ENCODE assay signal across 1 cellular context in the genomic region with DNA sequence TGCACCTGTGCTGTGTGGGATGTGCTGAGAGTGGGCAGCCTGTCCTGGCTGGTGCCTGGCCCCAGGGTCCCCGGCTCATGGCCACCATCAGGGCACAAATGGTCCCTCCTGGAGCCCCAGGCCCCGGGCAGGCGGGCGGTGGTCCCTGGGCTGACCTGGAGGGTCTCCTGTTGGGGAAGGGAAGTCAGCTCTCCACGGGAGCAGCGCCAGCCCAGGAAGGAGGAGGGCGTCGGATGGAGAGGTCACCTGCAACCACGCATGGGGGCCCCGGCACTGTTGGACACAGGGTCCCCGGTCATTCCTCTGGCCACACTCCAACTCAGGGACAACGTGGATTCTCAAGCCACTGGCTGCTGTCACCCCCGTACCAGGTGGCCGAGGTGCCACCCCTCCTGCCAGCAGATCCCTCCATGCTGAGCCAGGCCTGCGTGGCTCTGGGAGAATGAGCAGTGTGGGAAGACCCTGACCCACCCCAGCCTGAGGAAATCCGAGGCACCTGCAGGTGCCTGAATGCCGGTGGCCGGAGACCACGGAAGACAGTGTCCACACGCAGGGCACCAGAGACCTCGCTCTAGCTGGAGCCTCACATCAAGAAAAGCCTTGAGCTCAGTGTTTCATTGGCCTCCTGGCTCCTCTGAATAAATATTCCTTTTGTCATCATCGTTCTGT.
TF ChIP-seq lines count a peak whose summit lies in the region.

No MANE protein-coding gene starts in this region.

TF ChIP-seq in HepG2, 621 proteins besides CTCF, POLR2A, EP300 and RAD21:
- TF ChIP-seq, protein P1, sequence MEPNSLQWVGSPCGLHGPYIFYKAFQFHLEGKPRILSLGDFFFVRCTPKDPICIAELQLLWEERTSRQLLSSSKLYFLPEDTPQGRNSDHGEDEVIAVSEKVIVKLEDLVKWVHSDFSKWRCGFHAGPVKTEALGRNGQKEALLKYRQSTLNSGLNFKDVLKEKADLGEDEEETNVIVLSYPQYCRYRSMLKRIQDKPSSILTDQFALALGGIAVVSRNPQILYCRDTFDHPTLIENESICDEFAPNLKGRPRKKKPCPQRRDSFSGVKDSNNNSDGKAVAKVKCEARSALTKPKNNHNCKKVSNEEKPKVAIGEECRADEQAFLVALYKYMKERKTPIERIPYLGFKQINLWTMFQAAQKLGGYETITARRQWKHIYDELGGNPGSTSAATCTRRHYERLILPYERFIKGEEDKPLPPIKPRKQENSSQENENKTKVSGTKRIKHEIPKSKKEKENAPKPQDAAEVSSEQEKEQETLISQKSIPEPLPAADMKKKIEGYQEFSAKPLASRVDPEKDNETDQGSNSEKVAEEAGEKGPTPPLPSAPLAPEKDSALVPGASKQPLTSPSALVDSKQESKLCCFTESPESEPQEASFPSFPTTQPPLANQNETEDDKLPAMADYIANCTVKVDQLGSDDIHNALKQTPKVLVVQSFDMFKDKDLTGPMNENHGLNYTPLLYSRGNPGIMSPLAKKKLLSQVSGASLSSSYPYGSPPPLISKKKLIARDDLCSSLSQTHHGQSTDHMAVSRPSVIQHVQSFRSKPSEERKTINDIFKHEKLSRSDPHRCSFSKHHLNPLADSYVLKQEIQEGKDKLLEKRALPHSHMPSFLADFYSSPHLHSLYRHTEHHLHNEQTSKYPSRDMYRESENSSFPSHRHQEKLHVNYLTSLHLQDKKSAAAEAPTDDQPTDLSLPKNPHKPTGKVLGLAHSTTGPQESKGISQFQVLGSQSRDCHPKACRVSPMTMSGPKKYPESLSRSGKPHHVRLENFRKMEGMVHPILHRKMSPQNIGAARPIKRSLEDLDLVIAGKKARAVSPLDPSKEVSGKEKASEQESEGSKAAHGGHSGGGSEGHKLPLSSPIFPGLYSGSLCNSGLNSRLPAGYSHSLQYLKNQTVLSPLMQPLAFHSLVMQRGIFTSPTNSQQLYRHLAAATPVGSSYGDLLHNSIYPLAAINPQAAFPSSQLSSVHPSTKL (CRISPR knock-in tag; IDR thresholded peaks at IDR 0.05), result no peak
- TF ChIP-seq, protein P2, sequence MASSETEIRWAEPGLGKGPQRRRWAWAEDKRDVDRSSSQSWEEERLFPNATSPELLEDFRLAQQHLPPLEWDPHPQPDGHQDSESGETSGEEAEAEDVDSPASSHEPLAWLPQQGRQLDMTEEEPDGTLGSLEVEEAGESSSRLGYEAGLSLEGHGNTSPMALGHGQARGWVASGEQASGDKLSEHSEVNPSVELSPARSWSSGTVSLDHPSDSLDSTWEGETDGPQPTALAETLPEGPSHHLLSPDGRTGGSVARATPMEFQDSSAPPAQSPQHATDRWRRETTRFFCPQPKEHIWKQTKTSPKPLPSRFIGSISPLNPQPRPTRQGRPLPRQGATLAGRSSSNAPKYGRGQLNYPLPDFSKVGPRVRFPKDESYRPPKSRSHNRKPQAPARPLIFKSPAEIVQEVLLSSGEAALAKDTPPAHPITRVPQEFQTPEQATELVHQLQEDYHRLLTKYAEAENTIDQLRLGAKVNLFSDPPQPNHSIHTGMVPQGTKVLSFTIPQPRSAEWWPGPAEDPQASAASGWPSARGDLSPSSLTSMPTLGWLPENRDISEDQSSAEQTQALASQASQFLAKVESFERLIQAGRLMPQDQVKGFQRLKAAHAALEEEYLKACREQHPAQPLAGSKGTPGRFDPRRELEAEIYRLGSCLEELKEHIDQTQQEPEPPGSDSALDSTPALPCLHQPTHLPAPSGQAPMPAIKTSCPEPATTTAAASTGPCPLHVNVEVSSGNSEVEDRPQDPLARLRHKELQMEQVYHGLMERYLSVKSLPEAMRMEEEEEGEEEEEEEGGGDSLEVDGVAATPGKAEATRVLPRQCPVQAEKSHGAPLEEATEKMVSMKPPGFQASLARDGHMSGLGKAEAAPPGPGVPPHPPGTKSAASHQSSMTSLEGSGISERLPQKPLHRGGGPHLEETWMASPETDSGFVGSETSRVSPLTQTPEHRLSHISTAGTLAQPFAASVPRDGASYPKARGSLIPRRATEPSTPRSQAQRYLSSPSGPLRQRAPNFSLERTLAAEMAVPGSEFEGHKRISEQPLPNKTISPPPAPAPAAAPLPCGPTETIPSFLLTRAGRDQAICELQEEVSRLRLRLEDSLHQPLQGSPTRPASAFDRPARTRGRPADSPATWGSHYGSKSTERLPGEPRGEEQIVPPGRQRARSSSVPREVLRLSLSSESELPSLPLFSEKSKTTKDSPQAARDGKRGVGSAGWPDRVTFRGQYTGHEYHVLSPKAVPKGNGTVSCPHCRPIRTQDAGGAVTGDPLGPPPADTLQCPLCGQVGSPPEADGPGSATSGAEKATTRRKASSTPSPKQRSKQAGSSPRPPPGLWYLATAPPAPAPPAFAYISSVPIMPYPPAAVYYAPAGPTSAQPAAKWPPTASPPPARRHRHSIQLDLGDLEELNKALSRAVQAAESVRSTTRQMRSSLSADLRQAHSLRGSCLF (CRISPR knock-in tag; IDR thresholded peaks at IDR 0.05; ENCODE audit: borderline replicate concordance), result no peak
- TF ChIP-seq HHEX (CRISPR knock-in tag; IDR thresholded peaks at IDR 0.05) (no peak), AGO2 (optimal IDR thresholded peaks at IDR 0.05; ENCODE audit: low read depth, low read length) (peak; percentile 15)
TF ChIP-seq in HepG2: peak in this region for 1.
